Comparison of ENCODE assay signal across 1 cellular context in the genomic region with DNA sequence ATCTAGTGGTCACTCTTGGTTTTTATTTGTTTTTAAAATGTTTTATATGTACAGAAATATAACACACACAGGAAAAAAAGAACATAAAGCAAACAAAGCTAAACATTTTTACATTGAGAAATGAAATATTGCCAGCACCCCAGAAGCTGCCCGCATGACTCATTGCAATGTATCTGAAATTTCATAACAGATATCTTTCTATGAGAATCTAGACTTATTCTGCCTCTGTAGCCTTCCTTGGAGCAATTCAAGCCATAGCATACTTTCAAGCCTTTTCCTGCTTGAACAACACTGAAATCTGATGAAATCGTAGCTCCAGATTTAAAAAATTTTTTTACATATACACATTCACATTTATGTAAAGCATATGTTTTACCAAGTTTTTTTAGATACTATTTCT.
TF ChIP-seq lines count a peak whose summit lies in the region.

No MANE protein-coding gene starts in this region.

TF ChIP-seq in SK-N-SH, 30 proteins besides CTCF, POLR2A, EP300 and RAD21:
- TF ChIP-seq CHD2 (IDR thresholded peaks at IDR 0.05; ENCODE audit: low read length, partially characterized antibody) = no peak
- peak; percentile 47; the same call in 1 of the 2 replicates for TF ChIP-seq FOSL2 (IDR thresholded peaks at IDR 0.05; ENCODE audit: borderline replicate concordance, low read depth)
- no peak for TF ChIP-seq MEF2A (IDR thresholded peaks at IDR 0.05; ENCODE audit: borderline replicate concordance, low read depth)
- no peak for TF ChIP-seq EZH2phosphoT487 (IDR thresholded peaks at IDR 0.05; ENCODE audit: borderline replicate concordance, low read depth)
- no peak for TF ChIP-seq ELF1 (IDR thresholded peaks at IDR 0.05)
- no peak for TF ChIP-seq GATA2 (CRISPR knock-in tag; IDR thresholded peaks at IDR 0.05)
- no peak for TF ChIP-seq FOXJ3 (CRISPR knock-in tag; IDR thresholded peaks at IDR 0.05)
- no peak for TF ChIP-seq TCF12 (IDR thresholded peaks at IDR 0.05)
- TF ChIP-seq, protein P1, sequence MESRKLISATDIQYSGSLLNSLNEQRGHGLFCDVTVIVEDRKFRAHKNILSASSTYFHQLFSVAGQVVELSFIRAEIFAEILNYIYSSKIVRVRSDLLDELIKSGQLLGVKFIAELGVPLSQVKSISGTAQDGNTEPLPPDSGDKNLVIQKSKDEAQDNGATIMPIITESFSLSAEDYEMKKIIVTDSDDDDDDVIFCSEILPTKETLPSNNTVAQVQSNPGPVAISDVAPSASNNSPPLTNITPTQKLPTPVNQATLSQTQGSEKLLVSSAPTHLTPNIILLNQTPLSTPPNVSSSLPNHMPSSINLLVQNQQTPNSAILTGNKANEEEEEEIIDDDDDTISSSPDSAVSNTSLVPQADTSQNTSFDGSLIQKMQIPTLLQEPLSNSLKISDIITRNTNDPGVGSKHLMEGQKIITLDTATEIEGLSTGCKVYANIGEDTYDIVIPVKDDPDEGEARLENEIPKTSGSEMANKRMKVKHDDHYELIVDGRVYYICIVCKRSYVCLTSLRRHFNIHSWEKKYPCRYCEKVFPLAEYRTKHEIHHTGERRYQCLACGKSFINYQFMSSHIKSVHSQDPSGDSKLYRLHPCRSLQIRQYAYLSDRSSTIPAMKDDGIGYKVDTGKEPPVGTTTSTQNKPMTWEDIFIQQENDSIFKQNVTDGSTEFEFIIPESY (IDR thresholded peaks at IDR 0.05; ENCODE audit: borderline replicate concordance, low read depth) = no peak
- TF ChIP-seq RFX5 (IDR thresholded peaks at IDR 0.05; ENCODE audit: low read length) = no peak
- TF ChIP-seq, protein P2, sequence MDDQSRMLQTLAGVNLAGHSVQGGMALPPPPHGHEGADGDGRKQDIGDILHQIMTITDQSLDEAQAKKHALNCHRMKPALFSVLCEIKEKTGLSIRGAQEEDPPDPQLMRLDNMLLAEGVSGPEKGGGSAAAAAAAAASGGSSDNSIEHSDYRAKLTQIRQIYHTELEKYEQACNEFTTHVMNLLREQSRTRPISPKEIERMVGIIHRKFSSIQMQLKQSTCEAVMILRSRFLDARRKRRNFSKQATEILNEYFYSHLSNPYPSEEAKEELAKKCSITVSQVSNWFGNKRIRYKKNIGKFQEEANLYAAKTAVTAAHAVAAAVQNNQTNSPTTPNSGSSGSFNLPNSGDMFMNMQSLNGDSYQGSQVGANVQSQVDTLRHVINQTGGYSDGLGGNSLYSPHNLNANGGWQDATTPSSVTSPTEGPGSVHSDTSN (IDR thresholded peaks at IDR 0.05) = 0 out of 2 replicates have a peak, but pooled peaks have one; percentile 11
- TF ChIP-seq, protein P3, sequence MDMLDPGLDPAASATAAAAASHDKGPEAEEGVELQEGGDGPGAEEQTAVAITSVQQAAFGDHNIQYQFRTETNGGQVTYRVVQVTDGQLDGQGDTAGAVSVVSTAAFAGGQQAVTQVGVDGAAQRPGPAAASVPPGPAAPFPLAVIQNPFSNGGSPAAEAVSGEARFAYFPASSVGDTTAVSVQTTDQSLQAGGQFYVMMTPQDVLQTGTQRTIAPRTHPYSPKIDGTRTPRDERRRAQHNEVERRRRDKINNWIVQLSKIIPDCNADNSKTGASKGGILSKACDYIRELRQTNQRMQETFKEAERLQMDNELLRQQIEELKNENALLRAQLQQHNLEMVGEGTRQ (IDR thresholded peaks at IDR 0.05; ENCODE audit: borderline replicate concordance, low read depth, low read length) = no peak
- TF ChIP-seq, protein P4, sequence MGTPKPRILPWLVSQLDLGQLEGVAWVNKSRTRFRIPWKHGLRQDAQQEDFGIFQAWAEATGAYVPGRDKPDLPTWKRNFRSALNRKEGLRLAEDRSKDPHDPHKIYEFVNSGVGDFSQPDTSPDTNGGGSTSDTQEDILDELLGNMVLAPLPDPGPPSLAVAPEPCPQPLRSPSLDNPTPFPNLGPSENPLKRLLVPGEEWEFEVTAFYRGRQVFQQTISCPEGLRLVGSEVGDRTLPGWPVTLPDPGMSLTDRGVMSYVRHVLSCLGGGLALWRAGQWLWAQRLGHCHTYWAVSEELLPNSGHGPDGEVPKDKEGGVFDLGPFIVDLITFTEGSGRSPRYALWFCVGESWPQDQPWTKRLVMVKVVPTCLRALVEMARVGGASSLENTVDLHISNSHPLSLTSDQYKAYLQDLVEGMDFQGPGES (IDR thresholded peaks at IDR 0.05; ENCODE audit: low read depth, low read length) = no peak
- TF ChIP-seq TEAD4 (IDR thresholded peaks at IDR 0.05; ENCODE audit: borderline replicate concordance, insufficient read depth) = no peak
- TF ChIP-seq SMC3 (IDR thresholded peaks at IDR 0.05; ENCODE audit: low read depth, low read length) = no peak
- TF ChIP-seq GABPA (IDR thresholded peaks at IDR 0.05; ENCODE audit: low read depth) = no peak
- no peak for TF ChIP-seq SIN3A (IDR thresholded peaks at IDR 0.05; ENCODE audit: borderline replicate concordance, low read depth, low read length)
- TF ChIP-seq POLR2AphosphoS5 (IDR thresholded peaks at IDR 0.05; ENCODE audit: low read depth, low read length) = no peak
- TF ChIP-seq JUND (IDR thresholded peaks at IDR 0.05) = peak; percentile 45
